In genomic region chr11:31764766-31765165, GRCh38 we compare ENCODE assay signal across 1 cellular context.
TF ChIP-seq lines count a peak whose summit lies in the region.

No MANE protein-coding gene starts in this region.

TF ChIP-seq in HEK293, 187 proteins besides CTCF, POLR2A, EP300 and RAD21 (continued from another document):
- peak; percentile 58; the same call in 1 of the 2 replicates for TF ChIP-seq PRDM6 (tag by site-specific recombination; IDR thresholded peaks at IDR 0.05)
- TF ChIP-seq ZNF394 (tag by site-specific recombination; IDR thresholded peaks at IDR 0.05; ENCODE audit: borderline replicate concordance) = no peak
- TF ChIP-seq AEBP2 (tag by site-specific recombination; IDR thresholded peaks at IDR 0.05; ENCODE audit: borderline replicate concordance) = no peak
- TF ChIP-seq ZNF311 (tag by site-specific recombination; IDR thresholded peaks at IDR 0.05; ENCODE audit: borderline replicate concordance) = no peak
- no peak for TF ChIP-seq IKZF3 (tag by site-specific recombination; IDR thresholded peaks at IDR 0.05)
- no peak for TF ChIP-seq PATZ1 (tag by site-specific recombination; IDR thresholded peaks at IDR 0.05)
- TF ChIP-seq KLF1 (tag by site-specific recombination; IDR thresholded peaks at IDR 0.05) = no peak
- no peak for TF ChIP-seq ZBTB10 (tag by site-specific recombination; IDR thresholded peaks at IDR 0.05)
- no peak for TF ChIP-seq PBX3 (CRISPR knock-in tag; IDR thresholded peaks at IDR 0.05)
- no peak for TF ChIP-seq OSR2 (tag by site-specific recombination; IDR thresholded peaks at IDR 0.05)
